In the genomic region with DNA sequence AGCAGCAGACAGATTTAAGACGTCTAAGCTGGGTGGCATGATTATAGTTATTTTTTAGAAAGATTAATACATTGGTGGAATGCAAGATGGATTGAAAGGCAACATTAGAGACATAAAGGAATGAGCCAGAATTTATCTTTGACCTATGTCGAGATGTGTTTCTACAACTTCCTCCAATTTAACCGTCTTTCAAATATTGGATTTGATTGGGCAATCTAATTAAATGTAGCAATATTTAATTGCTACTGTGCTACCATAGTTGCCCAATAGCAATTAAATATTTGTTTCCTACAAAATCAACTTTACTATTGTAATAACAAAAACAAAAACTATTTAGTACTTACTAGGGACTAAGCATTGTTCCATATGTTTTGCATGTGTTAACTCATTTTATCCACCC, we compare ENCODE assay signal across 11 cellular contexts. TPM values are rescaled to one million over a fixed set of nuclear protein-coding genes. Genes with fewer than 3 reads are reported as not detected.
"Had no signal": no experiment of that assay in that cellular context is flagged by ENCODE, and none has a peak within 500 bp of the region (broad histone marks: within the 10 kb centered on the region; RNA-seq: fewer than 3 reads in every experiment).

No MANE protein-coding gene starts in this region.

- H3K9me3 ChIP-seq: HAP-1 had no signal

- H3K9ac ChIP-seq: GM23248 had no signal

- H3K36me3 ChIP-seq: HAP-1 had no signal

- DNase-seq: GM23248, GOT3, H7, HFFc6, KG1 had no signal

- H2AFZ ChIP-seq: GM23248 had no signal

- ATAC-seq: HCT116 had no signal

- H3K27ac ChIP-seq: GM23248, HL-60 had no signal

- H3K4me1 Mint-ChIP-seq: IgD-negative memory B cell had no signal

- H3K4me1 ChIP-seq: HAP-1 had no signal

- H3K27ac Mint-ChIP-seq: HFFc6, IgD-negative memory B cell had no signal

- H3K4me3 Mint-ChIP-seq: HFFc6, IgD-negative memory B cell had no signal

- H3K4me3 ChIP-seq: GM23248, HAP-1 had no signal

RNA-seq across cellular contexts. Expression of gene CYP4A22, which starts 30.4 kb away (rescaled TPM):
- total RNA-seq: GM23248, H4, H7, HFFc6, HT1080 had no signal
- polyA plus RNA-seq: GM23248, IgD-negative memory B cell had no signal

RNA-seq across cellular contexts. Expression of gene CYP4Z1, which starts 39.8 kb away (rescaled TPM):
- total RNA-seq: GM23248, H4, H7, HFFc6, HT1080 had no signal
- polyA plus RNA-seq: GM23248, IgD-negative memory B cell had no signal
